Comparison of ENCODE assay signal across 11 cellular contexts in genomic region chr1:226126824-226127591, GRCh38. TPM values are rescaled to one million over a fixed set of nuclear protein-coding genes. Genes with fewer than 3 reads are reported as not detected.
A peak's percentile ranks its signal among the peaks of the same experiment; 100 is the strongest.
DNase-seq lines count a peak whose midpoint lies in the region; ATAC-seq and TF ChIP-seq lines count a peak whose summit lies in the region.
"Had no signal": no experiment of that assay in that cellular context is flagged by ENCODE, and none has a peak within 500 bp of the region (broad histone marks: within the 10 kb centered on the region; RNA-seq: fewer than 3 reads in every experiment).

No MANE protein-coding gene starts in this region.

- H3K4me1 Mint-ChIP-seq in activated CD4-positive, alpha-beta memory T cell treated with anti-CD3 and anti-CD28 coated beads for 36 hours (ENCODE audit: low read depth): peaks cover 29% of the 10 kb centered on the region

- no peak for DNase-seq in GM12865 (ENCODE audit: low read depth)
- peak; percentile 47 for DNase-seq in H7
- no peak for DNase-seq in activated CD4-positive, alpha-beta memory T cell treated with anti-CD3 and anti-CD28 coated beads for 36 hours
- no peak for DNase-seq in psoas muscle
- DNase-seq in cerebellar cortex (ENCODE audit: low spot score): no peak
- no peak for DNase-seq in NCI-H1105 treated with DMSO at 0.1 percent for 48 hours (lab: John Stamatoyannopoulos, UW)
- no peak for DNase-seq in brain microvascular endothelial cell
- DNase-seq: stimulated activated naive CD4-positive, alpha-beta T cell; T-helper 9 cell had no signal

- H3K27ac ChIP-seq in psoas muscle (no peak overlapping the region), brain microvascular endothelial cell (no peak overlapping the region)
- H3K27ac ChIP-seq: parathyroid adenoma had no signal

- H3K27ac Mint-ChIP-seq in activated CD4-positive, alpha-beta memory T cell treated with anti-CD3 and anti-CD28 coated beads for 36 hours: peak overlapping the region; percentile 77

- no peaks in the 10 kb centered on the region for H3K9me3 ChIP-seq in mucosa of stomach (ENCODE audit: control insufficient read depth, low read length)
- H3K9me3 ChIP-seq in psoas muscle: no peaks in the 10 kb centered on the region

- H3K27me3 ChIP-seq in H7 (ENCODE audit: control insufficient read depth, insufficient read depth, low read length) (no peaks in the 10 kb centered on the region; the same call in 1 of the 2 replicates), mucosa of stomach (ENCODE audit: control insufficient read depth, insufficient read depth, low read length) (no peaks in the 10 kb centered on the region), psoas muscle (ENCODE audit: insufficient read depth in 3 of 3, low read length in 2 of 3) (peaks cover 0 to 7% (median 0%) of the 10 kb centered on the region in 3 donors), brain microvascular endothelial cell (replicated peaks) (no peaks in the 10 kb centered on the region)

- TF ChIP-seq CTCF in GM12865 (IDR thresholded peaks at IDR 0.05; ENCODE audit: insufficient read depth, low read depth, low read length, missing control alignments) (no peak), psoas muscle (IDR thresholded peaks at IDR 0.05) (no peak), brain microvascular endothelial cell (IDR thresholded peaks at IDR 0.05; ENCODE audit: low read depth, low read length, missing control alignments) (no peak)

- peak overlapping the region; percentile 65 for H3K9ac ChIP-seq in mucosa of stomach (ENCODE audit: low read length)
- H3K9ac ChIP-seq: parathyroid adenoma had no signal

- H3K36me3 Mint-ChIP-seq in activated CD4-positive, alpha-beta memory T cell treated with anti-CD3 and anti-CD28 coated beads for 36 hours: no peaks in the 10 kb centered on the region

- CTCF ChIA-PET in activated CD4-positive, alpha-beta memory T cell treated with anti-CD3 and anti-CD28 coated beads for 36 hours (lab: Charles Lee): interaction anchor here (0.8 to 8.3 kb wide), 6 partner anchors 27 to 338 kb away, joined by 3 to 259 read pairs (median 26); no protein-coding TSS in a partner anchor

- H3K27me3 Mint-ChIP-seq in activated CD4-positive, alpha-beta memory T cell treated with anti-CD3 and anti-CD28 coated beads for 36 hours: no peaks in the 10 kb centered on the region

- intact Hi-C loops in activated CD4-positive, alpha-beta memory T cell treated with anti-CD3 and anti-CD28 coated beads for 36 hours (cut with micrococcal nuclease): no loop called here
- intact Hi-C loops in psoas muscle (cut with DNase I): no loop called here

- ATAC-seq in psoas muscle: no peak

- H3K4me1 ChIP-seq in mucosa of stomach (ENCODE audit: control insufficient read depth, insufficient read depth, low read length): peaks cover 72% of the 10 kb centered on the region
- H3K4me1 ChIP-seq in psoas muscle: no peaks in the 10 kb centered on the region
- H3K4me1 ChIP-seq: parathyroid adenoma had no signal

- H3K4me3 ChIP-seq in GM12865 (ENCODE audit: low read depth, low read length): peak overlapping the region; percentile 66
- no peak overlapping the region for H3K4me3 ChIP-seq in H7 (ENCODE audit: insufficient read depth, low read depth, low read length)
- H3K4me3 ChIP-seq in mucosa of stomach (ENCODE audit: low read length): no peak overlapping the region
- no peak overlapping the region for H3K4me3 ChIP-seq in psoas muscle
- no peak overlapping the region for H3K4me3 ChIP-seq in brain microvascular endothelial cell (ENCODE audit: low read depth, low read length)

- in situ Hi-C loops in brain microvascular endothelial cell (cut with HindIII; ENCODE audit: low pct_ligation_motif_present, low sequenced_read_pairs): no loop called here

- H3K4me3 Mint-ChIP-seq in activated CD4-positive, alpha-beta memory T cell treated with anti-CD3 and anti-CD28 coated beads for 36 hours: peak overlapping the region; percentile 35

- POLR2A ChIA-PET in activated CD4-positive, alpha-beta memory T cell treated with anti-CD3 and anti-CD28 coated beads for 36 hours (lab: Charles Lee): interaction anchor here (1.5 kb wide), 1 partner anchor 182 kb away, joined by 4 read pairs; the partner anchor contains the start of gene LIN9

- H3K9me3 Mint-ChIP-seq in activated CD4-positive, alpha-beta memory T cell treated with anti-CD3 and anti-CD28 coated beads for 36 hours: no peaks in the 10 kb centered on the region

- H3K36me3 ChIP-seq in H7 (replicated peaks; ENCODE audit: control insufficient read depth, insufficient read depth, low read length): no peaks in the 10 kb centered on the region
- H3K36me3 ChIP-seq in mucosa of stomach (ENCODE audit: control insufficient read depth, insufficient read depth, low read length): no peaks in the 10 kb centered on the region
- H3K36me3 ChIP-seq in psoas muscle (ENCODE audit: insufficient read depth in 1 of 2, low read depth in 1 of 2): no peaks in the 10 kb centered on the region
- no peaks in the 10 kb centered on the region for H3K36me3 ChIP-seq in brain microvascular endothelial cell (replicated peaks)

- 63 to 75% (median 73%) methylated on average over 31 of the region's 31 CpGs for WGBS in psoas muscle, 3 donors

RNA-seq across cellular contexts. Expression of gene ACBD3, which starts 59.5 kb away (rescaled TPM):
- 43.7 and 57.6 TPM in 2 replicates for total RNA-seq in H7 (2014; rRNA removed; shearing (Covaris generic))
- 10 to 100 TPM; 18.7 to 20.7 TPM for total RNA-seq in activated CD4-positive, alpha-beta memory T cell treated with anti-CD3 and anti-CD28 coated beads for 36 hours
- 10 to 100 TPM; 27.5 to 35.0 (median 29.4) TPM for total RNA-seq in psoas muscle
- polyA plus RNA-seq in psoas muscle: 10 to 100 TPM; 13.4 to 32.4 (median 21.7) TPM
